In the genomic region with DNA sequence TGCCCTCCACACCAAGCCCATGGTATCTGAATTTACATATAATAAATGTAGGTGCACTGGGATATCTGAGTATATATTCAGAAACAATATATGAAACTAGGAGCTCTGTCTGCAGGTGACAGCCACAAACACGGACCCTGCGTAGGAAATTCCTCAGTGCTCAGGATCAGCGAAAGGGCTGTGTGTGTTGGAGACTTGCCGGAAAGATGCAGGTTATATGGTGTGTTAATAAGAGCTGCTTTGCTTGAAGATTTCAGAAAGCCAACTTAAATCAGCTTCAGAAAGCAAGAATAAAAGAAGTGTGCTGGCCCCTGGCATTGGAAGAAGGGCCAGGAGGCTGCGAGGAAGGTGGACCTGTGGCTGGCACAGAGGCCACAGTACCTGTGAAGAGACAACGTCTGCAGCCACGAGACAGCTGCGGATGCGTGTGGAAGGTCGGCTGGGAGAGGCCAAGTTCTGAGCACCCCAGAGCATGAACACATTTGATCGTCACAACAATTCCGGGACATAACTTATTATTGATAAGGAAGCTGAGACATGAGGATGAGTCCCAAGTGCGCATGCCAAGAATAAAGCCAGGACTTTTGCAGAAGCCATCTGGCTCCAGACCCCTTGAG, we compare ENCODE assay signal across 17 cellular contexts.
"Had no signal": no experiment of that assay in that cellular context is flagged by ENCODE, and none has a peak within 500 bp of the region (broad histone marks: within the 10 kb centered on the region; RNA-seq: fewer than 3 reads in every experiment).

No MANE protein-coding gene starts in this region.

- H3K4me3 Mint-ChIP-seq: activated naive CD8-positive, alpha-beta T cell; activated T-helper 17 cell treated with anti-CD3 and anti-CD28 coated beads, Interleukin-2, amount 50 U/mL, for 72 hours; dendritic cell treated with granulocyte-macrophage colony-stimulating factor and Interleukin-4, amounts not matched to agents 40 ng/mL and 50 ng/mL, for 4 days; effector memory CD8-positive, alpha-beta T cell; naive B cell; T-helper 17 cell had no signal

- DNase-seq: activated CD4-positive, alpha-beta T cell treated with anti-CD3 and anti-CD28 coated beads for 4 hours; amygdala; central memory CD4-positive, alpha-beta T cell; effector memory CD8-positive, alpha-beta T cell; foreskin melanocyte; naive B cell; RPMI8226; SJCRH30; T-helper 17 cell had no signal

- ATAC-seq: activated T-helper 17 cell treated with anti-CD3 and anti-CD28 coated beads, Interleukin-2, amount 50 U/mL, for 72 hours; body of pancreas; effector memory CD8-positive, alpha-beta T cell; T-helper 17 cell had no signal

- H3K27me3 ChIP-seq: body of pancreas had no signal

- H3K4me3 ChIP-seq: body of pancreas, SJCRH30, smooth muscle cell, tibial nerve had no signal

- H3K4me1 Mint-ChIP-seq: activated T-helper 17 cell treated with anti-CD3 and anti-CD28 coated beads, Interleukin-2, amount 50 U/mL, for 72 hours; naive B cell; T-helper 17 cell had no signal

- H3K27ac Mint-ChIP-seq: activated naive CD8-positive, alpha-beta T cell; activated T-helper 17 cell treated with anti-CD3 and anti-CD28 coated beads, Interleukin-2, amount 50 U/mL, for 72 hours; dendritic cell treated with granulocyte-macrophage colony-stimulating factor and Interleukin-4, amounts not matched to agents 40 ng/mL and 50 ng/mL, for 4 days; effector memory CD8-positive, alpha-beta T cell; T-helper 17 cell had no signal

- H3K4me2 ChIP-seq: smooth muscle cell had no signal

- H3K79me2 ChIP-seq: parathyroid adenoma had no signal

- H3K36me3 Mint-ChIP-seq: activated naive CD8-positive, alpha-beta T cell; naive B cell had no signal

- H3K27ac ChIP-seq: body of pancreas, epithelial cell of prostate, parathyroid adenoma, SJCRH30, tibial nerve had no signal

- H3K9ac ChIP-seq: parathyroid adenoma had no signal

- H3K4me1 ChIP-seq: body of pancreas, parathyroid adenoma, SJCRH30, tibial nerve had no signal

- H3K36me3 ChIP-seq: SJCRH30, tibial nerve had no signal

- H2AFZ ChIP-seq: parathyroid adenoma had no signal

- H3K9me3 Mint-ChIP-seq: activated T-helper 17 cell treated with anti-CD3 and anti-CD28 coated beads, Interleukin-2, amount 50 U/mL, for 72 hours; dendritic cell treated with granulocyte-macrophage colony-stimulating factor and Interleukin-4, amounts not matched to agents 40 ng/mL and 50 ng/mL, for 4 days; effector memory CD8-positive, alpha-beta T cell had no signal

- H3K9me3 ChIP-seq: body of pancreas, SJCRH30, tibial nerve had no signal
